Comparison of ENCODE assay signal across 11 cellular contexts in the genomic region with DNA sequence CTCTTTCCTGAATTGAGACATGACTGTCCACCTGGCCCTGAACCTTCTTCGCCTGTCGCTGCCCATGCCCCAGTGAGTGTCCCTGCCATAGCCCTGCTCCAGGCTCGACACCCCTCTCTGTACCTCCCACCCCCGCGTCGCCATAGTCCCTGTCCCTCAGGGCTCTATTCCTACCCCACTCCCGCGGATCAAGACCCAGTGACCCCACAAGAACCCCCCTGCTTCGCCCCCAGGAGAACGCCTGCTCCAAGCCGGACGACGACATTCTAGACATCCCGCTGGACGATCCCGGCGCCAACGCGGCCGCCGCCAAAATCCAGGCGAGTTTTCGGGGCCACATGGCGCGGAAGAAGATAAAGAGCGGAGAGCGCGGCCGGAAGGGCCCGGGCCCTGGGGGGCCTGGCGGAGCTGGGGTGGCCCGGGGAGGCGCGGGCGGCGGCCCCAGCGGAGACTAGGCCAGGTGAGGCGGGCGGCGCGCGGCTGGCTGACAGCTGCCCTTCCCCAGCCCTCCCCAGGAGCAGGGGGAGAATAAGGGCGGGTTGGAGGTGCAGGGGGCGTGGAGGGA. TPM values are rescaled to one million over a fixed set of nuclear protein-coding genes. Genes with fewer than 3 reads are reported as not detected.
DNase-seq lines count a peak whose midpoint lies in the region; ATAC-seq, FAIRE-seq and TF ChIP-seq lines count a peak whose summit lies in the region.
"Had no signal": no experiment of that assay in that cellular context is flagged by ENCODE, and none has a peak within 500 bp of the region (broad histone marks: within the 10 kb centered on the region; RNA-seq: fewer than 3 reads in every experiment).

No MANE protein-coding gene starts in this region.

- H3K36me3 Mint-ChIP-seq in activated naive CD4-positive, alpha-beta T cell treated with anti-CD3 and anti-CD28 coated beads for 36 hours (ENCODE audit: low read depth): no peaks in the 10 kb centered on the region

- TF ChIP-seq RAD21 in HepG2 (CRISPR knock-in tag; IDR thresholded peaks at IDR 0.05): no peak

- peak overlapping the region; percentile 100 for H3K4me2 ChIP-seq in HepG2 (ENCODE audit: low read depth, low read length)

- no peaks in the 10 kb centered on the region for H3K27me3 Mint-ChIP-seq in activated naive CD4-positive, alpha-beta T cell treated with anti-CD3 and anti-CD28 coated beads for 36 hours (ENCODE audit: low read depth)

- H3K27ac Mint-ChIP-seq in activated naive CD4-positive, alpha-beta T cell treated with anti-CD3 and anti-CD28 coated beads for 36 hours: no peak overlapping the region

- intact Hi-C loops in activated naive CD4-positive, alpha-beta T cell treated with anti-CD3 and anti-CD28 coated beads for 36 hours (cut with micrococcal nuclease): loop anchor here (10.0 kb wide), 2 partner anchors 769 to 1681 kb away; a partner anchor contains a TSS
- intact Hi-C loops in HepG2 (cut with micrococcal nuclease; ENCODE audit: unreplicated experiment): loop anchor here (10.0 kb wide), 1 partner anchor 49 kb away; no protein-coding TSS in a partner anchor
- intact Hi-C loops in tibial artery (cut with DNase I; ENCODE audit: low total_unique reads): loop anchor here (10.0 kb wide), 1 partner anchor 49 kb away; no protein-coding TSS in a partner anchor

- H3K9ac ChIP-seq in HepG2 (ENCODE audit: insufficient read depth, low read depth, low read length): no peak overlapping the region

- H3K9me3 ChIP-seq in HepG2 (ENCODE audit: low read length): no peaks in the 10 kb centered on the region
- H3K9me3 ChIP-seq in tibial artery: no peaks in the 10 kb centered on the region

- no peak for DNase-seq in activated naive CD4-positive, alpha-beta T cell treated with anti-CD3 and anti-CD28 coated beads for 36 hours
- no peak for DNase-seq in activated naive CD4-positive, alpha-beta T cell treated with Interleukin-2 at 50 U/mL for 16 hours
- no peak for DNase-seq in astrocyte of the cerebellum (ENCODE audit: low read depth)
- no peak for DNase-seq in HepG2 (ENCODE audit: low spot score)
- no peak for DNase-seq in tibial artery
- DNase-seq in occipital lobe (lab: John Stamatoyannopoulos, UW): no peak
- DNase-seq in anterior cingulate cortex (lab: John Stamatoyannopoulos, UW): no peak
- DNase-seq: AML-193 had no signal

- H3K4me1 Mint-ChIP-seq in activated naive CD4-positive, alpha-beta T cell treated with anti-CD3 and anti-CD28 coated beads for 36 hours (ENCODE audit: low read depth): peaks cover 19% of the 10 kb centered on the region

- TF ChIP-seq POLR2A in HepG2 (IDR thresholded peaks at IDR 0.05; ENCODE audit: insufficient read depth in 1 of 2, low read depth in 2 of 2, low read length in 2 of 2): no peak

- no peak overlapping the region for H3K27ac ChIP-seq in HepG2 (ENCODE audit: extremely low read length, insufficient read depth, low read length)
- H3K27ac ChIP-seq in tibial artery: peak overlapping the region in 1 of 2 donors; percentile 77

- no peaks in the 10 kb centered on the region for H4K20me1 ChIP-seq in HepG2 (ENCODE audit: insufficient read depth, low read length)

- no TSS peak for BruUV-seq in HepG2 (replicated peaks; lab: Mats Ljungman, UMichigan)

- TF ChIP-seq EP300 in HepG2 (IDR thresholded peaks at IDR 0.05; ENCODE audit: low read depth in 2 of 2, low read length in 2 of 2): no peak
- TF ChIP-seq EP300 in HepG2 (CRISPR knock-in tag; IDR thresholded peaks at IDR 0.05; ENCODE audit: borderline replicate concordance): no peak

- H3K4me1 ChIP-seq in HepG2 (ENCODE audit: insufficient read depth, low read length) (peaks cover 38% of the 10 kb centered on the region), tibial artery (peaks cover 0 to 44% (median 14%) of the 10 kb centered on the region in 4 donors)

- H2AFZ ChIP-seq in HepG2 (ENCODE audit: low read length): no peak overlapping the region

- FAIRE-seq in HepG2 (lab: Jason Lieb, UNC): no peak

- in situ Hi-C loops in astrocyte of the cerebellum (cut with HindIII; ENCODE audit: low sequenced_read_pairs): no loop called here
- in situ Hi-C loops in HepG2 (cut with HindIII; ENCODE audit: extremely low pct_ligation_motif_present, low pct_unique_long_range_greater_than_20kb): no loop called here

- H3K79me2 ChIP-seq in HepG2 (ENCODE audit: insufficient read depth, low read length): no peaks in the 10 kb centered on the region

- TF ChIP-seq CTCF in astrocyte of the cerebellum (IDR thresholded peaks at IDR 0.05; ENCODE audit: low read depth, low read length, missing control alignments) (no peak), HepG2 (CRISPR knock-in tag; IDR thresholded peaks at IDR 0.05) (no peak), tibial artery (IDR thresholded peaks at IDR 0.05) (no peak)

- POLR2A ChIA-PET in HepG2 (lab: Yijun Ruan, JAX): interaction anchor here (0.6 to 4.7 kb wide), 5 partner anchors 13 to 72 kb away, joined by 3 to 48 read pairs (median 8); a partner anchor contains a TSS

- H3K27me3 ChIP-seq in HepG2 (ENCODE audit: control insufficient read depth in 1 of 2, insufficient read depth in 2 of 2, low read length in 2 of 2) (peaks cover 2 to 71% of the 10 kb centered on the region in 2 experiments; a peak in 3 of 5 replicates), tibial artery (no peaks in the 10 kb centered on the region)

- CTCF ChIA-PET in activated naive CD4-positive, alpha-beta T cell treated with anti-CD3 and anti-CD28 coated beads for 36 hours (lab: Charles Lee): interaction anchor here (0.6 to 3.4 kb wide), 13 partner anchors 11 to 365 kb away, joined by 3 to 27 read pairs (median 4); a partner anchor contains a TSS
- CTCF ChIA-PET in HepG2 (lab: Yijun Ruan, JAX; ENCODE audit: low intra/inter-chr PET ratio, low total read pairs): interaction anchor here (1.2 to 2.3 kb wide), 2 partner anchors 18 to 92 kb away, joined by 3 to 8 read pairs; no protein-coding TSS in a partner anchor

- no peaks in the 10 kb centered on the region for H3K9me3 Mint-ChIP-seq in activated naive CD4-positive, alpha-beta T cell treated with anti-CD3 and anti-CD28 coated beads for 36 hours

- ATAC-seq in HepG2 (no peak), HG03442 (IDR thresholded peaks at IDR 0.05; ENCODE audit: unreplicated experiment) (no peak)

- H3K36me3 ChIP-seq in HepG2 (replicated peaks in 1 of 2; ENCODE audit: control insufficient read depth in 1 of 2, insufficient read depth in 2 of 2, low read length in 2 of 2) (no peaks in the 10 kb centered on the region), tibial artery (peaks cover 0 to 4% (median 0%) of the 10 kb centered on the region in 3 donors)

- H3K4me3 Mint-ChIP-seq in activated naive CD4-positive, alpha-beta T cell treated with anti-CD3 and anti-CD28 coated beads for 36 hours: peak overlapping the region; percentile 83

- 58% methylated on average over 44 of the region's 44 CpGs for WGBS in HepG2 (ENCODE audit: low lambda C conversion rate)

- peak overlapping the region; percentile 53 for H3K4me3 ChIP-seq in astrocyte of the cerebellum (ENCODE audit: low read depth, low read length)
- H3K4me3 ChIP-seq in HepG2 (replicated peaks in 1 of 3; ENCODE audit: insufficient read depth in 1 of 3, low read depth in 2 of 3, low read length in 3 of 3): peak overlapping the region in 1 of 3 experiments; percentile 86; a peak in 1 of 6 replicates
- peak overlapping the region; percentile 60 to 61 for H3K4me3 ChIP-seq in tibial artery

RNA-seq across cellular contexts. Expression of a gene that starts 5.6 kb away (rescaled TPM):
- 10 to 100 TPM; 10.3 to 10.8 TPM for total RNA-seq in activated naive CD4-positive, alpha-beta T cell treated with anti-CD3 and anti-CD28 coated beads for 36 hours
- 0.18 TPM in 1 of 2 replicates, not detected in the other for total RNA-seq in HepG2 (2016; rRNA removed; fragmentation: Illumina TruSeq; extraction: Trizol)
- total RNA-seq in HepG2 (2016; cell fraction: cytosol; rRNA removed; fragmentation: Illumina TruSeq; extraction: Trizol; ENCODE audit: low read depth): not detected in 2 replicates
- total RNA-seq in HepG2 (2016; cell fraction: insoluble cytoplasmic fraction; rRNA removed; fragmentation: Illumina TruSeq; extraction: Trizol): 0.19 TPM in 1 of 2 replicates, not detected in the other
- total RNA-seq in HepG2 (2016; cell fraction: membrane; rRNA removed; fragmentation: Illumina TruSeq; extraction: Trizol): not detected in 2 replicates
- 0.34 and 0.47 TPM in 2 replicates for total RNA-seq in HepG2 (2016; cell fraction: nucleus; rRNA removed; fragmentation: Illumina TruSeq; extraction: Trizol)
- 0.12 and 0.22 TPM in 2 replicates for polyA plus RNA-seq in HepG2 (2011; rRNA removed)
- 0.14 and 0.28 TPM in 2 replicates for polyA plus RNA-seq in HepG2 (2011; cell fraction: cytosol; rRNA removed)
- 0.97 and 1.5 TPM in 2 replicates for polyA plus RNA-seq in HepG2 (2011; cell fraction: nucleus; rRNA removed)
- 0.17 and 0.63 TPM in 2 replicates for polyA plus RNA-seq in HepG2 (2012)
- polyA plus RNA-seq in HepG2 (2016; cell fraction: cytosol; fragmentation: Illumina TruSeq; extraction: Trizol; ENCODE audit: low read depth): 0.25 and 0.49 TPM in 2 replicates
- 0.46 and 0.95 TPM in 2 replicates for polyA plus RNA-seq in HepG2 (2016; cell fraction: insoluble cytoplasmic fraction; fragmentation: Illumina TruSeq; extraction: Trizol; ENCODE audit: low read depth)
- 0.40 and 0.63 TPM in 2 replicates for polyA plus RNA-seq in HepG2 (2016; cell fraction: membrane; fragmentation: Illumina TruSeq; extraction: Trizol; ENCODE audit: low read depth)
- 0.44 and 0.90 TPM in 2 replicates for polyA plus RNA-seq in HepG2 (2016; cell fraction: nucleus; fragmentation: Illumina TruSeq; extraction: Trizol; ENCODE audit: insufficient read depth, low read depth)
- polyA minus RNA-seq in HepG2 (2011; rRNA and poly(A)+ RNA removed; ENCODE audit: low replicate concordance): 0.98 and 1.9 TPM in 2 replicates
- not detected in 2 replicates for polyA minus RNA-seq in HepG2 (2011; cell fraction: cytosol; rRNA and poly(A)+ RNA removed)
- not detected in 2 replicates for polyA minus RNA-seq in HepG2 (2011; cell fraction: nucleus; rRNA and poly(A)+ RNA removed)
- total RNA-seq in occipital lobe: 2.7 TPM
- total RNA-seq: kidney epithelial cell, NCI-H460 had no signal

RNA-seq across cellular contexts. Expression of a gene that starts 6.7 kb away (rescaled TPM):
- total RNA-seq in activated naive CD4-positive, alpha-beta T cell treated with anti-CD3 and anti-CD28 coated beads for 36 hours: under 1 TPM; 0.20 to 0.29 TPM
- total RNA-seq in HepG2 (2016; rRNA removed; fragmentation: Illumina TruSeq; extraction: Trizol) (0.46 and 0.80 TPM in 2 replicates), occipital lobe (not detected)
- total RNA-seq in HepG2 (2016; cell fraction: cytosol; rRNA removed; fragmentation: Illumina TruSeq; extraction: Trizol; ENCODE audit: low read depth): 0.44 and 0.71 TPM in 2 replicates
- 0.16 and 0.37 TPM in 2 replicates for total RNA-seq in HepG2 (2016; cell fraction: insoluble cytoplasmic fraction; rRNA removed; fragmentation: Illumina TruSeq; extraction: Trizol)
- 0.49 and 0.62 TPM in 2 replicates for total RNA-seq in HepG2 (2016; cell fraction: membrane; rRNA removed; fragmentation: Illumina TruSeq; extraction: Trizol)
- 0.66 and 0.68 TPM in 2 replicates for total RNA-seq in HepG2 (2016; cell fraction: nucleus; rRNA removed; fragmentation: Illumina TruSeq; extraction: Trizol)
- polyA plus RNA-seq in HepG2 (2011; rRNA removed): 2.7 and 3.5 TPM in 2 replicates
- 2.0 and 3.1 TPM in 2 replicates for polyA plus RNA-seq in HepG2 (2011; cell fraction: cytosol; rRNA removed)
- 3.6 and 3.8 TPM in 2 replicates for polyA plus RNA-seq in HepG2 (2011; cell fraction: nucleus; rRNA removed)
- polyA plus RNA-seq in HepG2 (2012): 0.79 and 1.0 TPM in 2 replicates
- 0.61 and 0.80 TPM in 2 replicates for polyA plus RNA-seq in HepG2 (2016; cell fraction: cytosol; fragmentation: Illumina TruSeq; extraction: Trizol; ENCODE audit: low read depth)
- 0.58 TPM in 1 of 2 replicates, not detected in the other for polyA plus RNA-seq in HepG2 (2016; cell fraction: insoluble cytoplasmic fraction; fragmentation: Illumina TruSeq; extraction: Trizol; ENCODE audit: low read depth)
- 0.61 and 0.72 TPM in 2 replicates for polyA plus RNA-seq in HepG2 (2016; cell fraction: membrane; fragmentation: Illumina TruSeq; extraction: Trizol; ENCODE audit: low read depth)
- 0.99 and 1.3 TPM in 2 replicates for polyA plus RNA-seq in HepG2 (2016; cell fraction: nucleus; fragmentation: Illumina TruSeq; extraction: Trizol; ENCODE audit: insufficient read depth, low read depth)
- polyA minus RNA-seq in HepG2 (2011; rRNA and poly(A)+ RNA removed; ENCODE audit: low replicate concordance): 2.1 TPM in 1 of 2 replicates, not detected in the other
- 0.49 TPM in 1 of 2 replicates, not detected in the other for polyA minus RNA-seq in HepG2 (2011; cell fraction: cytosol; rRNA and poly(A)+ RNA removed)
- 0.39 TPM in 1 of 2 replicates, not detected in the other for polyA minus RNA-seq in HepG2 (2011; cell fraction: nucleus; rRNA and poly(A)+ RNA removed)
- total RNA-seq: NCI-H460 had no signal

RNA-seq across cellular contexts. Expression of a gene that starts 16.7 kb away (rescaled TPM):
- 1 to 10 TPM; 1.0 to 1.2 TPM for total RNA-seq in activated naive CD4-positive, alpha-beta T cell treated with anti-CD3 and anti-CD28 coated beads for 36 hours
- total RNA-seq in HepG2 (2016; rRNA removed; fragmentation: Illumina TruSeq; extraction: Trizol) (0.48 and 1.2 TPM in 2 replicates), occipital lobe (3.7 TPM)
- 0.44 and 0.51 TPM in 2 replicates for total RNA-seq in HepG2 (2016; cell fraction: cytosol; rRNA removed; fragmentation: Illumina TruSeq; extraction: Trizol; ENCODE audit: low read depth)
- total RNA-seq in HepG2 (2016; cell fraction: insoluble cytoplasmic fraction; rRNA removed; fragmentation: Illumina TruSeq; extraction: Trizol): 0.33 and 1.5 TPM in 2 replicates
- 0.65 and 0.80 TPM in 2 replicates for total RNA-seq in HepG2 (2016; cell fraction: membrane; rRNA removed; fragmentation: Illumina TruSeq; extraction: Trizol)
- 1.5 and 1.9 TPM in 2 replicates for total RNA-seq in HepG2 (2016; cell fraction: nucleus; rRNA removed; fragmentation: Illumina TruSeq; extraction: Trizol)
- polyA plus RNA-seq in HepG2 (2011; rRNA removed): 6.3 and 6.8 TPM in 2 replicates
- 2.8 and 4.8 TPM in 2 replicates for polyA plus RNA-seq in HepG2 (2011; cell fraction: cytosol; rRNA removed)
- 5.1 and 7.8 TPM in 2 replicates for polyA plus RNA-seq in HepG2 (2011; cell fraction: nucleus; rRNA removed)
- 0.59 and 0.89 TPM in 2 replicates for polyA plus RNA-seq in HepG2 (2012)
- polyA plus RNA-seq in HepG2 (2016; cell fraction: cytosol; fragmentation: Illumina TruSeq; extraction: Trizol; ENCODE audit: low read depth): 0.98 and 1.0 TPM in 2 replicates
- 0.95 and 1.4 TPM in 2 replicates for polyA plus RNA-seq in HepG2 (2016; cell fraction: insoluble cytoplasmic fraction; fragmentation: Illumina TruSeq; extraction: Trizol; ENCODE audit: low read depth)
- 0.85 and 1.4 TPM in 2 replicates for polyA plus RNA-seq in HepG2 (2016; cell fraction: membrane; fragmentation: Illumina TruSeq; extraction: Trizol; ENCODE audit: low read depth)
- 2.5 and 3.0 TPM in 2 replicates for polyA plus RNA-seq in HepG2 (2016; cell fraction: nucleus; fragmentation: Illumina TruSeq; extraction: Trizol; ENCODE audit: insufficient read depth, low read depth)
- polyA minus RNA-seq in HepG2 (2011; rRNA and poly(A)+ RNA removed; ENCODE audit: low replicate concordance): 3.0 and 4.4 TPM in 2 replicates
- 1.8 and 2.2 TPM in 2 replicates for polyA minus RNA-seq in HepG2 (2011; cell fraction: cytosol; rRNA and poly(A)+ RNA removed)
- polyA minus RNA-seq in HepG2 (2011; cell fraction: nucleus; rRNA and poly(A)+ RNA removed): 1.9 and 3.0 TPM in 2 replicates

RNA-seq across cellular contexts. Expression of a gene that starts 54.9 kb away (rescaled TPM):
- 1 to 10 TPM; 3.8 to 4.2 TPM for total RNA-seq in activated naive CD4-positive, alpha-beta T cell treated with anti-CD3 and anti-CD28 coated beads for 36 hours
- total RNA-seq in HepG2 (2016; rRNA removed; fragmentation: Illumina TruSeq; extraction: Trizol): 6.8 and 10.1 TPM in 2 replicates
- 2.0 and 2.6 TPM in 2 replicates for total RNA-seq in HepG2 (2016; cell fraction: cytosol; rRNA removed; fragmentation: Illumina TruSeq; extraction: Trizol; ENCODE audit: low read depth)
- 5.6 and 10.3 TPM in 2 replicates for total RNA-seq in HepG2 (2016; cell fraction: insoluble cytoplasmic fraction; rRNA removed; fragmentation: Illumina TruSeq; extraction: Trizol)
- total RNA-seq in HepG2 (2016; cell fraction: membrane; rRNA removed; fragmentation: Illumina TruSeq; extraction: Trizol): 4.5 and 5.1 TPM in 2 replicates
- total RNA-seq in HepG2 (2016; cell fraction: nucleus; rRNA removed; fragmentation: Illumina TruSeq; extraction: Trizol): 15.8 and 18.9 TPM in 2 replicates
- polyA plus RNA-seq in HepG2 (2011; rRNA removed): 7.5 and 8.7 TPM in 2 replicates
- 2.1 and 2.7 TPM in 2 replicates for polyA plus RNA-seq in HepG2 (2011; cell fraction: cytosol; rRNA removed)
- 19.4 and 25.6 TPM in 2 replicates for polyA plus RNA-seq in HepG2 (2011; cell fraction: nucleus; rRNA removed)
- 6.6 and 7.1 TPM in 2 replicates for polyA plus RNA-seq in HepG2 (2012)
- 1.8 and 2.2 TPM in 2 replicates for polyA plus RNA-seq in HepG2 (2016; cell fraction: cytosol; fragmentation: Illumina TruSeq; extraction: Trizol; ENCODE audit: low read depth)
- polyA plus RNA-seq in HepG2 (2016; cell fraction: insoluble cytoplasmic fraction; fragmentation: Illumina TruSeq; extraction: Trizol; ENCODE audit: low read depth): 7.1 and 7.6 TPM in 2 replicates
- 3.7 and 3.8 TPM in 2 replicates for polyA plus RNA-seq in HepG2 (2016; cell fraction: membrane; fragmentation: Illumina TruSeq; extraction: Trizol; ENCODE audit: low read depth)
- 45.5 and 49.8 TPM in 2 replicates for polyA plus RNA-seq in HepG2 (2016; cell fraction: nucleus; fragmentation: Illumina TruSeq; extraction: Trizol; ENCODE audit: insufficient read depth, low read depth)
- polyA minus RNA-seq in HepG2 (2011; rRNA and poly(A)+ RNA removed; ENCODE audit: low replicate concordance): 1.6 and 4.0 TPM in 2 replicates
- polyA minus RNA-seq in HepG2 (2011; cell fraction: cytosol; rRNA and poly(A)+ RNA removed): 2.7 and 4.0 TPM in 2 replicates
- polyA minus RNA-seq in HepG2 (2011; cell fraction: nucleus; rRNA and poly(A)+ RNA removed): 14.8 and 19.6 TPM in 2 replicates
- total RNA-seq in occipital lobe: 18.9 TPM
